Comparison of ENCODE assay signal across 8 cellular contexts in the genomic region with DNA sequence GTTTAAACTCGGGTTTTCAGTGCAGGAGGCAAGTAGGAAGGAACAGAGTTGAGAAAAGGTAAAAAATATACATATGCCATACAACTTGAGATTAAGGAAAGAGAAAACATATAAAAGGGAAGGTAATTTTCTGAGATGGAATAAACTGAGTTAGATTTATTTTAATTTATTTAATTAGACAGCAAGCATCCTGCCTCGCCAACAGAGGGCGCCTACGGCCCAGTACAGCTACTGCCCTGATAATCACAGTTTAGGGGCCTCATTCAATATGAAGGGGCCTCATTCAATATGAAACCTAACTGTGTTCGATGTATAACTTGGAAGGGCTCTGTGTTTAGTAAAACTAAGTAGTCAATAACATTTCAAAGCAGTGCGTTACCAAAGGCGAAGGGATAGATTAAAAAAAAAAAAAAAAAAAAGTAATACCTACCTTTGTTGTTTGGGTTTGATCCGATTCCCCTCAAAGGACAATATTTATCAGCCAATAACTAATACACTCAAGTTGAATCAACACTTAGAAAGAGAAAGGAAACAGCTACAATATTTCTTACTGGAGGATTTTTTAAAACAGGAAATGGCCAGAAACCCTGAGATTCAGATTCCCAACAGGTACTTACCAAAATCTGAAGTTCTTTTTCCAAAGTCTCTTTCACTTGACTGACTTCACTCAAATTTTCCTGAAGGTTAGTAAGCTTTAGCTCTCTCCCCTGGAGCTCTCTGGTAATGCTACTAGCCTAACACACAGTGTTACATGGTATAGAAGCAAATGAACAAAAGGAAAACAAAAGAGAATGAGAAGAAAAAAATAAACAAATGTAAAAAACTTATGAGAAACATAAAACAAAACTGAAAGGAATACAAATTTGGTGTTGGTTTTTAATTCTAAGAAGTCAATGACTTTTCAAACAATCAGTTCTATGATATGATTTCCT.
DNase-seq lines count a peak whose midpoint lies in the region; ATAC-seq, FAIRE-seq and TF ChIP-seq lines count a peak whose summit lies in the region.

No MANE protein-coding gene starts in this region.

- H3K4me1 ChIP-seq in RWPE2 (ENCODE audit: insufficient read depth, poor library complexity, severe bottlenecking) (no peaks in the 10 kb centered on the region), kidney (ENCODE audit: control insufficient read depth in 1 of 2, insufficient read depth in 1 of 2, low read depth in 1 of 2, low read length in 2 of 2) (no peaks in the 10 kb centered on the region)

- H3K27me3 ChIP-seq in H7 (ENCODE audit: control insufficient read depth, insufficient read depth, low read length): no peaks in the 10 kb centered on the region
- H3K27me3 ChIP-seq in RWPE2 (ENCODE audit: insufficient read depth, poor library complexity, severe bottlenecking): no peaks in the 10 kb centered on the region

- no peaks in the 10 kb centered on the region for H3K9me3 Mint-ChIP-seq in activated naive CD4-positive, alpha-beta T cell treated with anti-CD3 and anti-CD28 coated beads, Interleukin-2, amount 50 U/mL, for 72 hours

- TF ChIP-seq CTCF in RWPE2 (IDR thresholded peaks at IDR 0.05; ENCODE audit: poor library complexity, severe bottlenecking): peak; percentile 92
- TF ChIP-seq CTCF in kidney (IDR thresholded peaks at IDR 0.05; ENCODE audit: borderline replicate concordance, extremely low read depth, insufficient read depth): peak; percentile 26

- peak; percentile 55 for DNase-seq in AG20443 (ENCODE audit: low spot score)
- peak; percentile 61 for DNase-seq in H7
- DNase-seq in RWPE2 (ENCODE audit: low spot score): no peak
- peak in 1 of 2 donors; percentile 51 for DNase-seq in activated naive CD4-positive, alpha-beta T cell treated with anti-CD3 and anti-CD28 coated beads, Interleukin-2, amount 50 U/mL, for 72 hours (ENCODE audit: low spot score in 2 of 2)
- no peak for DNase-seq in kidney
- DNase-seq in stimulated activated CD8-positive, alpha-beta memory T cell treated with anti-CD3 and anti-CD28 coated beads, Interleukin-7, amount 100 ng/mL, for 4 hours (ENCODE audit: low read depth in 2 of 2): peak; percentile 2 to 20

- no peak for FAIRE-seq in kidney (lab: Jason Lieb, UNC)

- H3K4me3 ChIP-seq in H7 (ENCODE audit: insufficient read depth, low read depth, low read length) (no peak overlapping the region), RWPE2 (ENCODE audit: severe bottlenecking) (no peak overlapping the region), kidney (ENCODE audit: low read length in 2 of 2) (no peak overlapping the region)

- intact Hi-C loops in kidney (cut with DNase I): no loop called here

- H3K36me3 ChIP-seq in H7 (replicated peaks; ENCODE audit: control insufficient read depth, insufficient read depth, low read length): peaks cover 5% of the 10 kb centered on the region
- H3K36me3 ChIP-seq in RWPE2 (ENCODE audit: low read depth): peaks cover 71% of the 10 kb centered on the region
- H3K36me3 ChIP-seq in kidney (ENCODE audit: control insufficient read depth in 1 of 2, insufficient read depth in 2 of 2, low read length in 2 of 2): peaks cover 19 to 30% of the 10 kb centered on the region in 2 donors

- no peaks in the 10 kb centered on the region for H3K36me3 Mint-ChIP-seq in activated naive CD4-positive, alpha-beta T cell treated with anti-CD3 and anti-CD28 coated beads, Interleukin-2, amount 50 U/mL, for 72 hours

- no peak overlapping the region for H3K9ac ChIP-seq in kidney (ENCODE audit: low read length in 2 of 2)

- H3K27ac Mint-ChIP-seq in activated naive CD4-positive, alpha-beta T cell treated with anti-CD3 and anti-CD28 coated beads, Interleukin-2, amount 50 U/mL, for 72 hours: peak overlapping the region; percentile 54 to 89

- ATAC-seq in RWPE2 (ENCODE audit: low read depth): 0 out of 3 replicates have a peak, but pooled peaks have one; percentile 49
- ATAC-seq in activated naive CD4-positive, alpha-beta T cell treated with anti-CD3 and anti-CD28 coated beads, Interleukin-2, amount 50 U/mL, for 72 hours: peak in 1 of 2 donors; percentile 69
- no peak for ATAC-seq in GM18868 (IDR thresholded peaks at IDR 0.05; ENCODE audit: unreplicated experiment)
- no peak for ATAC-seq in HG02642 (IDR thresholded peaks at IDR 0.05; ENCODE audit: poor library complexity, unreplicated experiment)

- H3K27ac ChIP-seq in RWPE2 (ENCODE audit: poor library complexity, severe bottlenecking) (no peak overlapping the region), kidney (ENCODE audit: low read depth in 2 of 2, low read length in 2 of 2) (no peak overlapping the region)

- H3K9me3 ChIP-seq in RWPE2 (ENCODE audit: severe bottlenecking) (no peaks in the 10 kb centered on the region), kidney (ENCODE audit: control insufficient read depth in 1 of 2, low read length in 2 of 2) (no peaks in the 10 kb centered on the region)

Comparison
In these comparisons a context has a peak if more than half of its experiments do, and no peak if none do; other contexts are left out.
1. DNase-seq: peak in AG20443 (single experiment), H7 (single experiment) and stimulated activated CD8-positive, alpha-beta memory T cell treated with anti-CD3 and anti-CD28 coated beads, Interleukin-7, amount 100 ng/mL, for 4 hours (2 of 2); none in RWPE2 (single experiment) and kidney (single experiment).